Comparison of ENCODE assay signal across 8 cellular contexts in the genomic region with DNA sequence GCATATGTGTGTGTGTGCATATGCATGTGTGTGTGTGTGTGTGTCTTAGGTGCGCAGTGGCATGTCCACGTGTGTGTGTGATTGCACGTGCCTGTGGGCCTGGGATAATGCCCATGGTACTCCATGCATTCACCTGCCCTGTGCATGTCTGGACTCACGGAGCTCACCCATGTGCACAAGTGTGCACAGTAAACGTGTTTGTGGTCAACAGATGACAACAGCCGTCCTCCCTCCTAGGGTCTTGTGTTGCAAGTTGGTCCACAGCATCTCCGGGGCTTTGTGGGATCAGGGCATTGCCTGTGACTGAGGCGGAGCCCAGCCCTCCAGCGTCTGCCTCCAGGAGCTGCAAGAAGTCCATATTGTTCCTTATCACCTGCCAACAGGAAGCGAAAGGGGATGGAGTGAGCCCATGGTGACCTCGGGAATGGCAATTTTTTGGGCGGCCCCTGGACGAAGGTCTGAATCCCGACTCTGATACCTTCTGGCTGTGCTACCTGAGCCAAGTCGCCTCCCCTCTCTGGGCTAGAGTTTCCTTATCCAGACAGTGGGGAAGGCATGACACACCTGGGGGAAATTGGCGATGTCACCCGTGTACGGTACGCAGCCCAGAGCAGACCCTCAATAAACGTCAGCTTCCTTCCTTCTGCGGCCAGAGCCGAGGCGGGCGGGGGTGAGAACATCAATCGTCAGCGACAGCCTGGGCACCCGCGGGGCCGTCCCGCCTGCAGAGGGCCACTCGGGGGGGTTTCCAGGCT. TPM values are rescaled to one million over a fixed set of nuclear protein-coding genes. Genes with fewer than 3 reads are reported as not detected.
DNase-seq lines count a peak whose midpoint lies in the region; ATAC-seq, FAIRE-seq and TF ChIP-seq lines count a peak whose summit lies in the region.

No MANE protein-coding gene starts in this region.

- no peak for FAIRE-seq in urothelium cell line (lab: Jason Lieb, UNC)

- ATAC-seq in activated naive CD4-positive, alpha-beta T cell treated with anti-CD3 and anti-CD28 coated beads, Interleukin-2, amount 50 U/mL, for 72 hours, result peak; percentile 62 to 71
- ATAC-seq in HG02884 (IDR thresholded peaks at IDR 0.05; ENCODE audit: unreplicated experiment), result no peak

- peak overlapping the region; percentile 44 to 88 for H3K27ac Mint-ChIP-seq in activated naive CD4-positive, alpha-beta T cell treated with anti-CD3 and anti-CD28 coated beads, Interleukin-2, amount 50 U/mL, for 72 hours

- peak overlapping the region; percentile 96 for H3K27ac ChIP-seq in OCI-LY3 (ENCODE audit: low read length)

- DNase-seq in GM20000 (ENCODE audit: low spot score) (peak; percentile 82), urothelium cell line (ENCODE audit: low spot score) (no peak), NCI-H446 treated with DMSO at 0.1 percent for 48 hours (lab: John Stamatoyannopoulos, UW) (no peak), epidermal melanocyte (ENCODE audit: insufficient read length, low spot score) (no peak)
- peak; percentile 53 to 90 for DNase-seq in activated naive CD4-positive, alpha-beta T cell treated with anti-CD3 and anti-CD28 coated beads, Interleukin-2, amount 50 U/mL, for 72 hours (ENCODE audit: low spot score in 2 of 2)
- DNase-seq in stimulated activated CD4-positive, alpha-beta T cell treated with anti-CD3 and anti-CD28 coated beads, TNF-alpha, amount 100 ng/mL, for 4 hours (ENCODE audit: low read depth in 3 of 3), result peak in 2 of 3 experiments; percentile 70 to 71

- H3K9me3 ChIP-seq in OCI-LY3 (ENCODE audit: insufficient read depth, low read length), result peaks cover 4% of the 10 kb centered on the region; the same call in 1 of the 2 replicates

- peak overlapping the region; percentile 58 for H3K4me2 ChIP-seq in OCI-LY3 (ENCODE audit: low read length)

- peak overlapping the region; percentile 46; the same call in 1 of the 2 replicates for H3K9ac ChIP-seq in OCI-LY3 (ENCODE audit: low read length)

- no peak overlapping the region for H2AFZ ChIP-seq in OCI-LY3 (ENCODE audit: low read depth, low read length)

- peaks cover 16% of the 10 kb centered on the region; the same call in 1 of the 2 replicates for H4K20me1 ChIP-seq in OCI-LY3 (ENCODE audit: insufficient read depth, low read length)

- H3K9me3 Mint-ChIP-seq in activated naive CD4-positive, alpha-beta T cell treated with anti-CD3 and anti-CD28 coated beads, Interleukin-2, amount 50 U/mL, for 72 hours, result peaks cover 0 to 5% of the 10 kb centered on the region in 2 donors

- TF ChIP-seq CTCF in GM20000 (IDR thresholded peaks at IDR 0.05; ENCODE audit: extremely low read depth, missing control alignments) (no peak), OCI-LY3 (IDR thresholded peaks at IDR 0.05; ENCODE audit: low read depth, low read length) (no peak)

- peak overlapping the region; percentile 24; the same call in 1 of the 2 replicates for H3K4me3 ChIP-seq in OCI-LY3 (ENCODE audit: low read length)

- H3K36me3 ChIP-seq in OCI-LY3 (replicated peaks; ENCODE audit: low read depth, low read length), result peaks cover 85% of the 10 kb centered on the region

- no peaks in the 10 kb centered on the region for H3K27me3 ChIP-seq in OCI-LY3 (ENCODE audit: low read depth, low read length)

- H3K36me3 Mint-ChIP-seq in activated naive CD4-positive, alpha-beta T cell treated with anti-CD3 and anti-CD28 coated beads, Interleukin-2, amount 50 U/mL, for 72 hours, result peaks cover 36 to 85% of the 10 kb centered on the region in 2 donors

- peaks cover 5% of the 10 kb centered on the region; the same call in 1 of the 2 replicates for H3K79me2 ChIP-seq in OCI-LY3 (ENCODE audit: low read length)

- H3K4me1 ChIP-seq in OCI-LY3 (ENCODE audit: low read length), result peaks cover 88% of the 10 kb centered on the region

RNA-seq across cellular contexts. Expression of gene IL21R, which starts 47.6 kb away (rescaled TPM):
- total RNA-seq in activated naive CD4-positive, alpha-beta T cell treated with anti-CD3 and anti-CD28 coated beads, Interleukin-2, amount 50 U/mL, for 72 hours, result 100 to 1,000 TPM; 103 to 106 TPM

Comparison
In these comparisons a context has a peak if more than half of its experiments do, and no peak if none do; other contexts are left out.
1. DNase-seq: peak in GM20000 (single experiment), activated naive CD4-positive, alpha-beta T cell treated with anti-CD3 and anti-CD28 coated beads, Interleukin-2, amount 50 U/mL, for 72 hours (2 of 2) and stimulated activated CD4-positive, alpha-beta T cell treated with anti-CD3 and anti-CD28 coated beads, TNF-alpha, amount 100 ng/mL, for 4 hours (2 of 3); none in urothelium cell line (single experiment), NCI-H446 treated with DMSO at 0.1 percent for 48 hours (single experiment) and epidermal melanocyte (single experiment).